Comparison of ENCODE assay signal across 8 cellular contexts in the genomic region with DNA sequence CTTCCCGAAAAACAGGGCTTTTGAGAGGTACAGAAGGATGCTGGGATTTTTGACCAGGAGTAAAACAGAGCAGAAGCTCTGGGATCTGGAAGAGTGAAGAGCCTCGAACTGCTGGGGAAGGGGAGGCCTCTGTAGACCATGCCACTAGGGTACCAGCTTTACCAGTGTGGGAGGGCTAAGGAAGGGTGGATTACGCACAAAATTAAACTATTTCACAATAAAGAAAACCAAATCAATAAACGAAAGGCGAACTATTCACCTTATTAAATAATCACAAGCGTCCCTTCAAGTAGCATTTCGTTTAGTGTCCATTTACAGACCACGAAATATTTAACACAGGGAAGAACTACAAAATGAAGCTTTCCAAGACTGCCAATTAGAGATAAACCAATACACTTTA. TPM values are rescaled to one million over a fixed set of nuclear protein-coding genes. Genes with fewer than 3 reads are reported as not detected.
DNase-seq lines count a peak whose midpoint lies in the region; ATAC-seq and TF ChIP-seq lines count a peak whose summit lies in the region.

No MANE protein-coding gene starts in this region.

- H3K36me3 ChIP-seq in A673 (ENCODE audit: insufficient read depth, low read length, poor library complexity, severe bottlenecking) (peaks cover 16% of the 10 kb centered on the region), IMR-90 (ENCODE audit: control insufficient read depth, insufficient read depth, low read length) (peaks cover 20% of the 10 kb centered on the region), mucosa of stomach (ENCODE audit: control insufficient read depth, insufficient read depth, low read length) (peaks cover 1% of the 10 kb centered on the region)

- H3K56ac ChIP-seq in IMR-90 (ENCODE audit: extremely low read depth, insufficient read depth, low read length), result peak overlapping the region; percentile 72

- H3K14ac ChIP-seq in IMR-90 (replicated peaks; ENCODE audit: low read depth, low read length), result peak overlapping the region; percentile 99

- no peaks in the 10 kb centered on the region for H3K27me3 ChIP-seq in A673 (replicated peaks; ENCODE audit: insufficient read depth, low read depth, low read length, poor library complexity)
- H3K27me3 ChIP-seq in IMR-90 (ENCODE audit: control insufficient read depth, insufficient read depth, low read length), result no peaks in the 10 kb centered on the region
- no peaks in the 10 kb centered on the region for H3K27me3 ChIP-seq in mucosa of stomach (ENCODE audit: control insufficient read depth, insufficient read depth, low read length)

- H3K18ac ChIP-seq in IMR-90 (ENCODE audit: low read depth, low read length), result no peak overlapping the region

- TF ChIP-seq CTCF in A673 (conservative IDR thresholded peaks at IDR 0.05; ENCODE audit: low read depth, low read length), result no peak
- TF ChIP-seq CTCF in IMR-90 (conservative IDR thresholded peaks at IDR 0.05; ENCODE audit: low read depth, low read length), result no peak

- no peak for TF ChIP-seq POLR2A in IMR-90 (IDR thresholded peaks at IDR 0.05; ENCODE audit: low read depth, low read length)

- intact Hi-C loops in A673 (cut with micrococcal nuclease; ENCODE audit: unreplicated experiment), result no loop called here
- intact Hi-C loops in IMR-90 (cut with micrococcal nuclease), result no loop called here

- H3K9me1 ChIP-seq in IMR-90 (ENCODE audit: insufficient read depth, low read length), result peaks cover 21% of the 10 kb centered on the region

- BruUV-seq in A673 (replicated peaks; lab: Mats Ljungman, UMichigan) (no TSS peak), IMR-90 (replicated peaks; lab: Mats Ljungman, UMichigan) (TSS peak; percentile 78)

- H3K9me3 ChIP-seq in A673 (ENCODE audit: low read depth, low read length, poor library complexity, severe bottlenecking) (no peaks in the 10 kb centered on the region), IMR-90 (ENCODE audit: control insufficient read depth, insufficient read depth, low read length) (no peaks in the 10 kb centered on the region), mucosa of stomach (ENCODE audit: control insufficient read depth, low read length) (no peaks in the 10 kb centered on the region)

- dilution Hi-C loops in IMR-90 (cut with HindIII; ENCODE audit: low sequenced_read_pairs, unreplicated experiment), result no loop called here

- H2BK5ac ChIP-seq in IMR-90 (ENCODE audit: low read depth, low read length, poor library complexity, severe bottlenecking), result peak overlapping the region; percentile 100

- TF ChIP-seq RAD21 in IMR-90 (IDR thresholded peaks at IDR 0.05; ENCODE audit: low read length), result no peak

- H4K8ac ChIP-seq in IMR-90 (ENCODE audit: low read depth in 2 of 2, low read length in 2 of 2), result peak overlapping the region; percentile 97 to 100

- WGBS in IMR-90 (ENCODE audit: extremely low coverage in 2 of 2, insufficient read length in 1 of 2), 2 experiments, result 8% methylated on average over 4 of the region's 8 CpGs; no CpG with 5 or more reads in 1 of the 2 experiments

- H3K9ac ChIP-seq in IMR-90 (ENCODE audit: low read depth, low read length), result peak overlapping the region; percentile 100
- H3K9ac ChIP-seq in mucosa of stomach (ENCODE audit: low read length), result peak overlapping the region; percentile 79

- H3K4ac ChIP-seq in IMR-90 (ENCODE audit: low read depth, low read length), result peak overlapping the region; percentile 99

- H3K27ac ChIP-seq in A673 (ENCODE audit: low read depth, low read length, poor library complexity, severe bottlenecking), result peak overlapping the region; percentile 93
- H3K27ac ChIP-seq in IMR-90 (ENCODE audit: insufficient read depth, low read length), result peak overlapping the region; percentile 68
- peak overlapping the region; percentile 98 for H3K27ac ChIP-seq in caudate nucleus (ENCODE audit: low read depth, low read length)

- H4K5ac ChIP-seq in IMR-90 (ENCODE audit: low read depth, low read length), result peak overlapping the region; percentile 78

- H3K4me1 ChIP-seq in A673 (ENCODE audit: insufficient read depth, low read length, poor library complexity, severe bottlenecking), result peaks cover 4% of the 10 kb centered on the region
- peaks cover 8% of the 10 kb centered on the region for H3K4me1 ChIP-seq in IMR-90 (ENCODE audit: control insufficient read depth, insufficient read depth, low read length)
- peaks cover 13% of the 10 kb centered on the region for H3K4me1 ChIP-seq in mucosa of stomach (ENCODE audit: control insufficient read depth, insufficient read depth, low read length)

- in situ Hi-C loops in IMR-90 (cut with MboI; ENCODE audit: low sequenced_read_pairs), result no loop called here
- in situ Hi-C loops in G401 (cut with HindIII; ENCODE audit: low sequenced_read_pairs), result no loop called here

- no peak for DNase-seq in A673 (ENCODE audit: low spot score)
- DNase-seq in IMR-90, result peak; percentile 4
- DNase-seq in caudate nucleus (lab: John Stamatoyannopoulos, UW), result no peak
- no peak for DNase-seq in stimulated activated naive CD4-positive, alpha-beta T cell (lab: John Stamatoyannopoulos, UW)
- DNase-seq in G401 (ENCODE audit: low spot score), result no peak
- DNase-seq in OCI-M2 (lab: John Stamatoyannopoulos, UW; ENCODE audit: unreplicated experiment), result no peak

- H3K79me1 ChIP-seq in IMR-90 (ENCODE audit: low read depth in 1 of 2, low read length in 2 of 2), result peaks cover 19 to 36% of the 10 kb centered on the region in 2 experiments

- peak overlapping the region; percentile 36 for H3K23ac ChIP-seq in IMR-90 (ENCODE audit: low read depth, low read length)

- peak overlapping the region; percentile 80 for H2AK9ac ChIP-seq in IMR-90 (replicated peaks; ENCODE audit: low read depth, low read length, poor library complexity)

- H4K20me1 ChIP-seq in IMR-90 (ENCODE audit: insufficient read depth, low read length), result no peaks in the 10 kb centered on the region

- ATAC-seq in IMR-90 (ENCODE audit: low read depth) (no peak), GM18868 (IDR thresholded peaks at IDR 0.05; ENCODE audit: unreplicated experiment) (no peak)

- no peak overlapping the region for H2BK20ac ChIP-seq in IMR-90 (ENCODE audit: low read depth, low read length)

- 0 out of 3 replicates have a peak overlapping the region, but pooled peaks have one; percentile 13 for H2BK15ac ChIP-seq in IMR-90 (ENCODE audit: low read depth, low read length)

- POLR2A ChIA-PET in A673 (lab: Charles Lee; ENCODE audit: low non-redundant PET), result no interaction called here
- POLR2A ChIA-PET in IMR-90 (lab: Charles Lee; ENCODE audit: unreplicated experiment), result no interaction called here

- H2BK120ac ChIP-seq in IMR-90 (ENCODE audit: low read depth, low read length), result no peak overlapping the region

- H2AK5ac ChIP-seq in IMR-90 (ENCODE audit: low read depth, low read length), result peak overlapping the region; percentile 9

- H4K91ac ChIP-seq in IMR-90 (ENCODE audit: insufficient read depth, low read depth, low read length), result peak overlapping the region; percentile 54; the same call in 1 of the 2 replicates

- H2AFZ ChIP-seq in IMR-90 (replicated peaks; ENCODE audit: low read length, poor library complexity), result no peak overlapping the region

- peak overlapping the region; percentile 99 for H3K4me2 ChIP-seq in IMR-90 (ENCODE audit: low read depth, low read length)

- CTCF ChIA-PET in A673 (lab: Charles Lee), result no interaction called here
- CTCF ChIA-PET in IMR-90 (lab: Yijun Ruan, JAX), result interaction anchor here (0.5 kb wide), 1 partner anchor 1262 kb away, joined by 3 read pairs; no protein-coding TSS in a partner anchor

- H3K4me3 ChIP-seq in A673 (ENCODE audit: low read depth, low read length, poor library complexity, severe bottlenecking), result peak overlapping the region; percentile 84
- H3K4me3 ChIP-seq in IMR-90 (ENCODE audit: insufficient read depth, low read depth, low read length), result peak overlapping the region; percentile 98
- H3K4me3 ChIP-seq in mucosa of stomach (ENCODE audit: low read length), result peak overlapping the region; percentile 85

TF ChIP-seq in IMR-90, 13 proteins besides CTCF, POLR2A, EP300 and RAD21:
- no peak for TF ChIP-seq RFX5 (IDR thresholded peaks at IDR 0.05; ENCODE audit: low read depth, low read length)
- peak; percentile 82 for TF ChIP-seq CEBPB (IDR thresholded peaks at IDR 0.05; ENCODE audit: low read depth, low read length)
TF ChIP-seq in IMR-90: peak in this region for 1.

RNA-seq across cellular contexts. Expression of a gene that starts 0.7 kb away (rescaled TPM):
- total RNA-seq in A673 (2021) (53.8 and 56.7 TPM in 2 replicates), IMR-90 (2012; rRNA removed) (37.5 and 41.0 TPM in 2 replicates)
- 55.5 and 58.9 TPM in 2 replicates for polyA plus RNA-seq in IMR-90 (2012; rRNA removed)
- 29.8 and 38.7 TPM in 2 replicates for polyA plus RNA-seq in IMR-90 (2012; cell fraction: cytosol; rRNA removed)
- polyA plus RNA-seq in IMR-90 (2012; cell fraction: nucleus; rRNA removed; ENCODE audit: low replicate concordance), result 40.0 and 112 TPM in 2 replicates
- 61.6 and 70.9 TPM in 2 replicates for total RNA-seq in G401 (2014; rRNA removed; shearing (Covaris generic))

RNA-seq across cellular contexts. Expression of a gene that starts 18.6 kb away (rescaled TPM):
- total RNA-seq in A673 (2021), result 75.1 and 76.3 TPM in 2 replicates
- 3.8 and 26.4 TPM in 2 replicates for total RNA-seq in IMR-90 (2012; rRNA removed)
- 19.0 and 26.3 TPM in 2 replicates for polyA plus RNA-seq in IMR-90 (2012; rRNA removed)
- polyA plus RNA-seq in IMR-90 (2012; cell fraction: cytosol; rRNA removed), result 2.2 and 3.2 TPM in 2 replicates
- polyA plus RNA-seq in IMR-90 (2012; cell fraction: nucleus; rRNA removed; ENCODE audit: low replicate concordance), result 0.38 and 5.7 TPM in 2 replicates
- total RNA-seq in G401 (2014; rRNA removed; shearing (Covaris generic)), result 15.2 and 55.9 TPM in 2 replicates

RNA-seq across cellular contexts. Expression of a gene that starts 23.1 kb away (rescaled TPM):
- total RNA-seq in A673 (2021) (17.0 and 18.7 TPM in 2 replicates), IMR-90 (2012; rRNA removed) (14.2 and 16.0 TPM in 2 replicates)
- 13.6 and 15.8 TPM in 2 replicates for polyA plus RNA-seq in IMR-90 (2012; rRNA removed)
- 7.7 and 11.3 TPM in 2 replicates for polyA plus RNA-seq in IMR-90 (2012; cell fraction: cytosol; rRNA removed)
- 5.3 and 8.3 TPM in 2 replicates for polyA plus RNA-seq in IMR-90 (2012; cell fraction: nucleus; rRNA removed; ENCODE audit: low replicate concordance)
- 47.9 and 53.3 TPM in 2 replicates for total RNA-seq in G401 (2014; rRNA removed; shearing (Covaris generic))
